Comparison of ENCODE assay signal across 23 cellular contexts in the genomic region with DNA sequence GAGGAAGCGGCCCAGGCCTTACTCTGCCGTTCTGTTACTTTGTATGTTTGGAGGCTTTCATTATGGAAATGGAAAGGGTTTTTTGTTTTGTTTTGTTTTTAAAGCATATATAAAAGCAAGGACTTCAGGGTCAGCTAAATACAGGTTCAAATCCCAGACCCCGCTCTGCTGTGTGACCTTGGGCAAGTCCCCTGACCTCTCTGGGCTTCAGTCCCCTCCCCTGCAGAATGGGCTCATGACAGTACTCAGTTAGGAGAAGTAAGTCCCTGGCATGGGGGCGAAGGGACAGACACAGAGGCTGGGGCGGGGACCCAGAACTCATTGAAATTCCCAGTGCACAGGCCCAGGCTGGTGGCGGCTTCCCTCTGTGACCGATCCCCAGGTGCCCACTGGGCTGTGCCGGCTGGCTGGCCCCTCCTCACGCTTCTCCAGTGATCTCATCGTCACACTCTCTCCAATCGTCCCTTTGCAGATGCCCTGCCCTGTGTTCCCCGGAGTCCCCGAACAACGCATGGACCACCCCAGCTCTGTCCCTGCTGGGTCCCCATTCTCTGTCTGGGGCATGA. TPM values are rescaled to one million over a fixed set of nuclear protein-coding genes. Genes with fewer than 3 reads are reported as not detected.
DNase-seq lines count a peak whose midpoint lies in the region; ATAC-seq, FAIRE-seq and TF ChIP-seq lines count a peak whose summit lies in the region.
"Had no signal": no experiment of that assay in that cellular context is flagged by ENCODE, and none has a peak within 500 bp of the region (broad histone marks: within the 10 kb centered on the region; RNA-seq: fewer than 3 reads in every experiment).

No MANE protein-coding gene starts in this region.

- H3K4me1 Mint-ChIP-seq in neural crest cell = peaks cover 34% of the 10 kb centered on the region
- H3K4me1 Mint-ChIP-seq in activated naive CD4-positive, alpha-beta T cell treated with anti-CD3 and anti-CD28 coated beads, Interleukin-2, amount 10 ng/mL, durations not matched to agents 7 days and 5 days = peaks cover 14% of the 10 kb centered on the region

- no peak overlapping the region for H3K4me3 ChIP-seq in BLaER1
- H3K4me3 ChIP-seq in HEK293 (ENCODE audit: low read depth, low read length) = no peak overlapping the region
- H3K4me3 ChIP-seq in H1 (ENCODE audit: extremely low read depth in 1 of 4, insufficient read depth in 2 of 4, low read depth in 3 of 4, low read length in 4 of 4) = no peak overlapping the region

- no peak for TF ChIP-seq EP300 in H1 (IDR thresholded peaks at IDR 0.05; ENCODE audit: borderline replicate concordance in 1 of 2, low read depth in 2 of 2, low read length in 2 of 2)

- peaks cover 6% of the 10 kb centered on the region for H3K27me3 Mint-ChIP-seq in neural crest cell (ENCODE audit: low read depth)
- peaks cover 7% of the 10 kb centered on the region for H3K27me3 Mint-ChIP-seq in activated naive CD4-positive, alpha-beta T cell treated with anti-CD3 and anti-CD28 coated beads, Interleukin-2, amount 10 ng/mL, durations not matched to agents 7 days and 5 days
- H3K27me3 Mint-ChIP-seq: IgD-negative memory B cell had no signal

- no peak for TF ChIP-seq CTCF in HEK293 (tag by site-specific recombination; IDR thresholded peaks at IDR 0.05)
- TF ChIP-seq CTCF in H1 (IDR thresholded peaks at IDR 0.05; ENCODE audit: control extremely low read depth in 1 of 3, insufficient read depth in 1 of 3, low read depth in 1 of 3, low read length in 3 of 3) = no peak
- TF ChIP-seq CTCF in neural crest cell (conservative IDR thresholded peaks at IDR 0.05) = no peak

- H2BK20ac ChIP-seq in H1 (ENCODE audit: low read length) = no peak overlapping the region

- no peaks in the 10 kb centered on the region for H3K79me1 ChIP-seq in H1 (ENCODE audit: low read depth, low read length)

- no peak overlapping the region for H2BK120ac ChIP-seq in H1 (replicated peaks; ENCODE audit: low read depth, low read length)

- no peak overlapping the region for H3K14ac ChIP-seq in H1 (ENCODE audit: insufficient read length)

- 85% methylated on average over 11 of the region's 14 CpGs; no CpG with 5 or more reads in 1 of the 2 experiments for WGBS in H1 (ENCODE audit: extremely low coverage in 1 of 2, insufficient coverage in 1 of 2, insufficient read length in 1 of 2, insufficient replicate concordance in 2 of 2, low coverage in 1 of 2, low lambda C conversion rate in 2 of 2, missing lambda C conversion rate in 1 of 2), 2 experiments

- H3K4me2 ChIP-seq in BLaER1 (peak overlapping the region; percentile 65), H1 (ENCODE audit: insufficient read depth in 1 of 2, low read depth in 2 of 2, low read length in 2 of 2) (no peak overlapping the region)

- ATAC-seq in HG03280 (IDR thresholded peaks at IDR 0.05; ENCODE audit: unreplicated experiment) = no peak

- H3K4ac ChIP-seq in H1 (replicated peaks; ENCODE audit: insufficient read length, low read depth, low read length) = no peak overlapping the region

- H4K20me1 ChIP-seq in BLaER1 = no peaks in the 10 kb centered on the region
- H4K20me1 ChIP-seq in H1 (replicated peaks in 1 of 2; ENCODE audit: control insufficient read depth in 1 of 2, insufficient read depth in 2 of 2, low read length in 2 of 2) = no peaks in the 10 kb centered on the region

- no peak overlapping the region for H2AFZ ChIP-seq in H1 (ENCODE audit: low read length)

- H4K8ac ChIP-seq in H1 (ENCODE audit: extremely low read depth, insufficient read depth, low read length) = peak overlapping the region; percentile 45; the same call in 1 of the 2 replicates

- H2AK5ac ChIP-seq in H1 (ENCODE audit: low read depth, low read length) = no peak overlapping the region

- peak overlapping the region; percentile 27; the same call in 1 of the 2 replicates for H2BK12ac ChIP-seq in H1 (ENCODE audit: low read depth, low read length)

- peaks cover 56% of the 10 kb centered on the region for H3K4me1 ChIP-seq in BLaER1
- H3K4me1 ChIP-seq in HEK293 (ENCODE audit: control insufficient read depth, insufficient read depth, low read length) = no peaks in the 10 kb centered on the region
- peaks cover 0 to 3% (median 1%) of the 10 kb centered on the region in 4 experiments; a peak in 2 of 7 replicates for H3K4me1 ChIP-seq in H1 (replicated peaks in 1 of 4; ENCODE audit: control insufficient read depth in 3 of 4, insufficient read depth in 4 of 4, low read length in 3 of 4)

- DNase-seq in H1 (ENCODE audit: low read depth in 1 of 2, low spot score in 2 of 2) (no peak), neural crest cell (ENCODE audit: low read depth, low spot score) (no peak), NCI-H446 (lab: John Stamatoyannopoulos, UW) (no peak)
- DNase-seq in activated naive CD4-positive, alpha-beta T cell treated with anti-CD3 and anti-CD28 coated beads, Interleukin-2, amount 10 ng/mL, durations not matched to agents 7 days and 5 days = no peak
- DNase-seq: AML-193, DMS53, GDM1, Karpas-422, MV-4-11, NCI-H1105 treated with DMSO at 0.1 percent for 48 hours, NCI-H2029 treated with DMSO at 0.1 percent for 48 hours, NCI-H226, NCI-H524 treated with DMSO at 0.1 percent for 48 hours, NCI-H82 had no signal

- no peak overlapping the region for H3K18ac ChIP-seq in H1 (ENCODE audit: extremely low read depth, low read length)

- H2BK5ac ChIP-seq in H1 (ENCODE audit: low read depth, low read length) = peak overlapping the region; percentile 78; the same call in 1 of the 2 replicates

- peak overlapping the region; percentile 88 for H4K91ac ChIP-seq in H1 (replicated peaks; ENCODE audit: insufficient read length, low read length)

- TF ChIP-seq POLR2A in H1 (IDR thresholded peaks at IDR 0.05; ENCODE audit: control extremely low read depth in 1 of 2, low read depth in 2 of 2, low read length in 2 of 2) = no peak

- no peak overlapping the region for H2BK15ac ChIP-seq in H1 (ENCODE audit: low read length)

- H3K23ac ChIP-seq in H1 (ENCODE audit: insufficient read length) = no peak overlapping the region

- TF ChIP-seq RAD21 in H1 (IDR thresholded peaks at IDR 0.05 in 1 of 2, conservative IDR thresholded peaks at IDR 0.05 in 1 of 2; ENCODE audit: low read depth in 2 of 2, low read length in 2 of 2) = no peak

- no peaks in the 10 kb centered on the region for H3K36me3 ChIP-seq in BLaER1
- H3K36me3 ChIP-seq in HEK293 (ENCODE audit: control insufficient read depth in 2 of 2, insufficient read depth in 1 of 2, low read length in 2 of 2) = no peaks in the 10 kb centered on the region
- H3K36me3 ChIP-seq in H1 (ENCODE audit: control insufficient read depth in 2 of 4, insufficient read depth in 4 of 4, low read length in 3 of 4) = no peaks in the 10 kb centered on the region

- POLR2A ChIA-PET in HEK293 (lab: Yijun Ruan, JAX) (no interaction called here), H1 (lab: Charles Lee; ENCODE audit: partially characterized antibody) (no interaction called here)

- no peaks in the 10 kb centered on the region for H3K27me3 ChIP-seq in BLaER1
- H3K27me3 ChIP-seq in H1 (replicated peaks in 1 of 4; ENCODE audit: control insufficient read depth in 3 of 4, extremely low read depth in 1 of 4, insufficient read depth in 3 of 4, low read length in 3 of 4) = no peaks in the 10 kb centered on the region

- H4K5ac ChIP-seq in H1 (ENCODE audit: insufficient read length, low read depth, low read length) = no peak overlapping the region

- CTCF ChIA-PET in HEK293 (lab: Yijun Ruan, JAX) = interaction anchor here (0.7 to 1.1 kb wide), 2 partner anchors 210 to 218 kb away, joined by 3 read pairs; no protein-coding TSS in a partner anchor
- CTCF ChIA-PET in H1 (lab: Charles Lee; ENCODE audit: partially characterized antibody) = interaction anchor here (0.7 to 3.0 kb wide), 15 partner anchors 10 to 510 kb away, joined by 3 to 19 read pairs (median 3); no protein-coding TSS in a partner anchor
- CTCF ChIA-PET in activated naive CD4-positive, alpha-beta T cell treated with anti-CD3 and anti-CD28 coated beads, Interleukin-2, amount 10 ng/mL, durations not matched to agents 7 days and 5 days (lab: Charles Lee) = interaction anchor here (1.2 kb wide), 1 partner anchor 140 kb away, joined by 3 read pairs; no protein-coding TSS in a partner anchor

- H3K36me3 Mint-ChIP-seq in neural crest cell (ENCODE audit: low read depth) = no peaks in the 10 kb centered on the region
- H3K36me3 Mint-ChIP-seq in activated naive CD4-positive, alpha-beta T cell treated with anti-CD3 and anti-CD28 coated beads, Interleukin-2, amount 10 ng/mL, durations not matched to agents 7 days and 5 days = no peaks in the 10 kb centered on the region
- H3K36me3 Mint-ChIP-seq: CD14-positive monocyte had no signal

- H3K9me3 Mint-ChIP-seq in neural crest cell = no peaks in the 10 kb centered on the region
- H3K9me3 Mint-ChIP-seq in activated naive CD4-positive, alpha-beta T cell treated with anti-CD3 and anti-CD28 coated beads, Interleukin-2, amount 10 ng/mL, durations not matched to agents 7 days and 5 days = no peaks in the 10 kb centered on the region
- H3K9me3 Mint-ChIP-seq: IgD-negative memory B cell had no signal

- H3K9ac ChIP-seq in BLaER1 (no peak overlapping the region), H1 (replicated peaks in 1 of 4; ENCODE audit: extremely low read depth in 1 of 4, low read depth in 3 of 4, low read length in 3 of 4) (no peak overlapping the region)

- no peaks in the 10 kb centered on the region for H3K79me2 ChIP-seq in H1 (ENCODE audit: control insufficient read depth in 1 of 2, insufficient read depth in 2 of 2, low read length in 2 of 2)

- no peak overlapping the region for H3K56ac ChIP-seq in H1 (replicated peaks; ENCODE audit: insufficient read length, low read depth, low read length)

- FAIRE-seq in H1 (lab: Jason Lieb, UNC) = no peak
- FAIRE-seq: H54, HTR-8/SVneo had no signal

- H3K27ac ChIP-seq in BLaER1 = no peak overlapping the region
- no peak overlapping the region for H3K27ac ChIP-seq in HEK293 (ENCODE audit: extremely low read depth, low read depth, low read length)
- no peak overlapping the region for H3K27ac ChIP-seq in H1 (ENCODE audit: low read depth, low read length)

- no peaks in the 10 kb centered on the region; the same call in 1 of the 2 replicates for H3K23me2 ChIP-seq in H1 (ENCODE audit: low read depth, low read length)

- H3K4me3 Mint-ChIP-seq in neural crest cell = no peak overlapping the region
- no peak overlapping the region for H3K4me3 Mint-ChIP-seq in activated naive CD4-positive, alpha-beta T cell treated with anti-CD3 and anti-CD28 coated beads, Interleukin-2, amount 10 ng/mL, durations not matched to agents 7 days and 5 days
- H3K4me3 Mint-ChIP-seq: CD14-positive monocyte had no signal

- H3K9me3 ChIP-seq in BLaER1 = peaks cover 3% of the 10 kb centered on the region; the same call in 1 of the 2 replicates
- no peaks in the 10 kb centered on the region for H3K9me3 ChIP-seq in HEK293 (ENCODE audit: control insufficient read depth, insufficient read depth, low read depth, low read length)
- H3K9me3 ChIP-seq in H1 (ENCODE audit: insufficient read depth in 2 of 2, low read depth in 1 of 2, low read length in 1 of 2) = no peaks in the 10 kb centered on the region

- peak overlapping the region; percentile 22 for H3K27ac Mint-ChIP-seq in neural crest cell (ENCODE audit: unreplicated experiment)
- no peak overlapping the region for H3K27ac Mint-ChIP-seq in activated naive CD4-positive, alpha-beta T cell treated with anti-CD3 and anti-CD28 coated beads, Interleukin-2, amount 10 ng/mL, durations not matched to agents 7 days and 5 days

RNA-seq across cellular contexts. Expression of a gene that starts 1.0 kb away (rescaled TPM):
- not detected in 2 replicates for total RNA-seq in H1 (2021; fragmentation: NEBNext Ultra II Directional; extraction: Animal tissue kit (Norgen Biotek cat#: 25700))
- polyA plus RNA-seq in H1 (2011; rRNA removed) = 0.06 and 0.18 TPM in 2 replicates
- 0.12 TPM for polyA plus RNA-seq in H1 (2011; cell fraction: cytosol; rRNA removed)
- 0.23 TPM for polyA plus RNA-seq in H1 (2011; cell fraction: nucleus; rRNA removed)
- 0.15 to 0.29 TPM in 2 of 4 replicates, not detected in the others for polyA plus RNA-seq in H1 (2012, experiment 1 of 2)
- polyA plus RNA-seq in H1 (2012, experiment 2 of 2) = 0.42 TPM
- 0.06 TPM for polyA plus RNA-seq in H1 (2013, experiment 1 of 2)
- 0.02 TPM for polyA plus RNA-seq in H1 (2013, experiment 2 of 2)
- polyA minus RNA-seq in H1 (2011; rRNA and poly(A)+ RNA removed) = 0.17 TPM in 1 of 2 replicates, not detected in the other
- polyA minus RNA-seq in H1 (2011; cell fraction: cytosol; rRNA and poly(A)+ RNA removed) = not detected
- not detected for polyA minus RNA-seq in H1 (2011; cell fraction: nucleus; rRNA and poly(A)+ RNA removed)
- not detected in 2 replicates for total RNA-seq in neural crest cell
- total RNA-seq: A172, M059J had no signal
- polyA plus RNA-seq: CD14-positive monocyte, IgD-negative memory B cell had no signal
